Comparison of ENCODE assay signal across 12 cellular contexts in genomic region chr1:155013632-155014031, GRCh38. TPM values are rescaled to one million over a fixed set of nuclear protein-coding genes. Genes with fewer than 3 reads are reported as not detected.
DNase-seq lines count a peak whose midpoint lies in the region; ATAC-seq and TF ChIP-seq lines count a peak whose summit lies in the region.
"Had no signal": no experiment of that assay in that cellular context is flagged by ENCODE, and none has a peak within 500 bp of the region (broad histone marks: within the 10 kb centered on the region; RNA-seq: fewer than 3 reads in every experiment).

No MANE protein-coding gene starts in this region.

- H3K36me3 Mint-ChIP-seq in activated T-helper 1 cell treated with anti-CD3 and anti-CD28 coated beads, Interleukin-12 subunit alpha, Interleukin-12 subunit beta, Interleukin-2, Interleukin-4 antibody, amounts not matched to agents 30 ng/mL and 10 ng/mL and 1 ng/mL, durations not matched to agents 14 hours and 24 hours and 36 hours (ENCODE audit: low read depth), result peaks cover 58% of the 10 kb centered on the region

- no peak overlapping the region for H2AK5ac ChIP-seq in mesendoderm (ENCODE audit: low read length)

- no peak for TF ChIP-seq CTCF in BE2C (IDR thresholded peaks at IDR 0.05; ENCODE audit: low read depth, low read length)
- TF ChIP-seq CTCF in brain microvascular endothelial cell (IDR thresholded peaks at IDR 0.05; ENCODE audit: low read depth, low read length, missing control alignments), result no peak

- no peak overlapping the region for H3K4me2 ChIP-seq in mesendoderm (ENCODE audit: low read length)

- peak overlapping the region; percentile 90 for H3K27ac Mint-ChIP-seq in activated T-helper 1 cell treated with anti-CD3 and anti-CD28 coated beads, Interleukin-12 subunit alpha, Interleukin-12 subunit beta, Interleukin-2, Interleukin-4 antibody, amounts not matched to agents 30 ng/mL and 10 ng/mL and 1 ng/mL, durations not matched to agents 14 hours and 24 hours and 36 hours

- no peak overlapping the region for H2BK15ac ChIP-seq in mesendoderm (replicated peaks; ENCODE audit: low read depth)

- H3K4me1 ChIP-seq in mesendoderm (ENCODE audit: control insufficient read depth, low read depth, low read length), result peaks cover 16% of the 10 kb centered on the region
- H3K4me1 ChIP-seq in BE2C, result peaks cover 34% of the 10 kb centered on the region

- peak overlapping the region; percentile 85 for H3K4me3 Mint-ChIP-seq in activated T-helper 1 cell treated with anti-CD3 and anti-CD28 coated beads, Interleukin-12 subunit alpha, Interleukin-12 subunit beta, Interleukin-2, Interleukin-4 antibody, amounts not matched to agents 30 ng/mL and 10 ng/mL and 1 ng/mL, durations not matched to agents 14 hours and 24 hours and 36 hours
- H3K4me3 Mint-ChIP-seq: nephron had no signal

- DNase-seq in left ventricle myocardium superior (peak; percentile 21), cardiac septum (ENCODE audit: low spot score) (no peak), mesendoderm (peak; percentile 33), hepatic stellate cell (ENCODE audit: low spot score) (no peak), BE2C (no peak), left lobe of liver (ENCODE audit: low spot score) (no peak), brain microvascular endothelial cell (no peak)
- no peak for DNase-seq in activated T-helper 1 cell treated with anti-CD3 and anti-CD28 coated beads, Interleukin-12 subunit alpha, Interleukin-12 subunit beta, Interleukin-2, Interleukin-4 antibody, amounts not matched to agents 30 ng/mL and 10 ng/mL and 1 ng/mL, durations not matched to agents 14 hours and 24 hours and 36 hours (ENCODE audit: low spot score)
- DNase-seq: NCI-H82 had no signal

- H3K9me3 ChIP-seq in BE2C, result no peaks in the 10 kb centered on the region

- H3K4me3 ChIP-seq in mesendoderm (ENCODE audit: low read length), result no peak overlapping the region
- H3K4me3 ChIP-seq in BE2C (ENCODE audit: low read depth, low read length), result no peak overlapping the region
- H3K4me3 ChIP-seq in brain microvascular endothelial cell (ENCODE audit: low read depth, low read length), result no peak overlapping the region

- no CpG with 5 or more reads among the region's 8 CpGs for WGBS in mesendoderm (ENCODE audit: extremely low coverage, insufficient coverage, low lambda C conversion rate)

- intact Hi-C loops in left ventricle myocardium superior (cut with micrococcal nuclease) (no loop called here), cardiac septum (cut with DNase I) (no loop called here)
- intact Hi-C loops in activated T-helper 1 cell treated with anti-CD3 and anti-CD28 coated beads, Interleukin-12 subunit alpha, Interleukin-12 subunit beta, Interleukin-2, Interleukin-4 antibody, amounts not matched to agents 30 ng/mL and 10 ng/mL and 1 ng/mL, durations not matched to agents 14 hours and 24 hours and 36 hours (cut with micrococcal nuclease), result no loop called here

- H3K18ac ChIP-seq in mesendoderm (ENCODE audit: low read length), result no peak overlapping the region

- H3K79me1 ChIP-seq in mesendoderm (ENCODE audit: low read length), result peaks cover 2% of the 10 kb centered on the region

- H3K27me3 ChIP-seq in mesendoderm (ENCODE audit: insufficient read depth, low read length, poor library complexity), result no peaks in the 10 kb centered on the region
- no peaks in the 10 kb centered on the region for H3K27me3 ChIP-seq in BE2C
- no peaks in the 10 kb centered on the region for H3K27me3 ChIP-seq in brain microvascular endothelial cell (replicated peaks)

- no peak overlapping the region for H3K4ac ChIP-seq in mesendoderm (ENCODE audit: low read depth, low read length)

- H3K27ac ChIP-seq in mesendoderm (ENCODE audit: low read depth, low read length), result no peak overlapping the region
- no peak overlapping the region for H3K27ac ChIP-seq in brain microvascular endothelial cell

- peak overlapping the region; percentile 62 for H3K56ac ChIP-seq in mesendoderm (ENCODE audit: low read length)

- H3K9me3 Mint-ChIP-seq in activated T-helper 1 cell treated with anti-CD3 and anti-CD28 coated beads, Interleukin-12 subunit alpha, Interleukin-12 subunit beta, Interleukin-2, Interleukin-4 antibody, amounts not matched to agents 30 ng/mL and 10 ng/mL and 1 ng/mL, durations not matched to agents 14 hours and 24 hours and 36 hours, result no peaks in the 10 kb centered on the region
- H3K9me3 Mint-ChIP-seq: nephron had no signal

- H3K79me2 ChIP-seq in mesendoderm (ENCODE audit: control insufficient read depth, insufficient read depth, low read length), result no peaks in the 10 kb centered on the region

- no peak overlapping the region for H3K23ac ChIP-seq in mesendoderm (ENCODE audit: low read length)

- no peak overlapping the region for H2BK5ac ChIP-seq in mesendoderm (ENCODE audit: low read length)

- H3K36me3 ChIP-seq in mesendoderm (ENCODE audit: control insufficient read depth, insufficient read depth, low read length) (no peaks in the 10 kb centered on the region), BE2C (peaks cover 17% of the 10 kb centered on the region), brain microvascular endothelial cell (replicated peaks) (peaks cover 20% of the 10 kb centered on the region)

- ATAC-seq in left ventricle myocardium superior, result no peak
- ATAC-seq in left lobe of liver, result no peak

- H3K4me1 Mint-ChIP-seq in activated T-helper 1 cell treated with anti-CD3 and anti-CD28 coated beads, Interleukin-12 subunit alpha, Interleukin-12 subunit beta, Interleukin-2, Interleukin-4 antibody, amounts not matched to agents 30 ng/mL and 10 ng/mL and 1 ng/mL, durations not matched to agents 14 hours and 24 hours and 36 hours (ENCODE audit: low read depth), result peaks cover 55% of the 10 kb centered on the region

- no peak overlapping the region for H2BK120ac ChIP-seq in mesendoderm (ENCODE audit: low read depth, low read length)

- in situ Hi-C loops in brain microvascular endothelial cell (cut with HindIII; ENCODE audit: low pct_ligation_motif_present, low sequenced_read_pairs), result no loop called here

- H3K9ac ChIP-seq in mesendoderm (ENCODE audit: low read length), result no peak overlapping the region

- no peak overlapping the region for H4K8ac ChIP-seq in mesendoderm (ENCODE audit: low read depth, low read length)

- H3K27me3 Mint-ChIP-seq in activated T-helper 1 cell treated with anti-CD3 and anti-CD28 coated beads, Interleukin-12 subunit alpha, Interleukin-12 subunit beta, Interleukin-2, Interleukin-4 antibody, amounts not matched to agents 30 ng/mL and 10 ng/mL and 1 ng/mL, durations not matched to agents 14 hours and 24 hours and 36 hours (ENCODE audit: insufficient read depth), result no peaks in the 10 kb centered on the region

- no peak overlapping the region for H4K5ac ChIP-seq in mesendoderm (ENCODE audit: low read length)

RNA-seq across cellular contexts. Expression of gene ZBTB7B, which starts 11.0 kb away (rescaled TPM):
- total RNA-seq in left ventricle myocardium superior (58.9 TPM), cardiac septum (41.9 TPM), left lobe of liver (89.5 TPM)
- total RNA-seq in activated T-helper 1 cell treated with anti-CD3 and anti-CD28 coated beads, Interleukin-12 subunit alpha, Interleukin-12 subunit beta, Interleukin-2, Interleukin-4 antibody, amounts not matched to agents 30 ng/mL and 10 ng/mL and 1 ng/mL, durations not matched to agents 14 hours and 24 hours and 36 hours, result 166 and 172 TPM in 2 replicates
- 7.4 TPM for polyA plus RNA-seq in mesendoderm (2013, experiment 1 of 2)
- polyA plus RNA-seq in mesendoderm (2013, experiment 2 of 2), result 6.9 TPM
- polyA plus RNA-seq in BE2C (2012; ENCODE audit: insufficient read depth, insufficient read length, low read depth), result 62.8 TPM

RNA-seq across cellular contexts. Expression of gene DCST2, which starts 19.9 kb away (rescaled TPM):
- 0.37 TPM for total RNA-seq in left ventricle myocardium superior
- total RNA-seq in cardiac septum, result 0.51 TPM
- 0.26 and 0.27 TPM in 2 replicates for total RNA-seq in activated T-helper 1 cell treated with anti-CD3 and anti-CD28 coated beads, Interleukin-12 subunit alpha, Interleukin-12 subunit beta, Interleukin-2, Interleukin-4 antibody, amounts not matched to agents 30 ng/mL and 10 ng/mL and 1 ng/mL, durations not matched to agents 14 hours and 24 hours and 36 hours
- polyA plus RNA-seq in mesendoderm (2013, experiment 1 of 2), result 0.03 TPM
- polyA plus RNA-seq in mesendoderm (2013, experiment 2 of 2), result 0.03 TPM
- polyA plus RNA-seq in BE2C (2012; ENCODE audit: insufficient read depth, insufficient read length, low read depth), result 0.28 TPM
- 1.4 TPM for total RNA-seq in left lobe of liver
- total RNA-seq: temporal lobe had no signal

RNA-seq across cellular contexts. Expression of gene DCST1, which starts 20.0 kb away (rescaled TPM):
- total RNA-seq in left ventricle myocardium superior (not detected), cardiac septum (not detected), left lobe of liver (0.13 TPM)
- total RNA-seq in activated T-helper 1 cell treated with anti-CD3 and anti-CD28 coated beads, Interleukin-12 subunit alpha, Interleukin-12 subunit beta, Interleukin-2, Interleukin-4 antibody, amounts not matched to agents 30 ng/mL and 10 ng/mL and 1 ng/mL, durations not matched to agents 14 hours and 24 hours and 36 hours, result not detected in 2 replicates
- polyA plus RNA-seq in mesendoderm (2013, experiment 1 of 2), result not detected
- not detected for polyA plus RNA-seq in mesendoderm (2013, experiment 2 of 2)
- polyA plus RNA-seq in BE2C (2012; ENCODE audit: insufficient read depth, insufficient read length, low read depth), result not detected
- polyA plus RNA-seq: BJ had no signal

RNA-seq across cellular contexts. Expression of gene LENEP, which starts 20.2 kb away (rescaled TPM):
- total RNA-seq in left ventricle myocardium superior (not detected), cardiac septum (not detected), left lobe of liver (not detected)
- total RNA-seq in activated T-helper 1 cell treated with anti-CD3 and anti-CD28 coated beads, Interleukin-12 subunit alpha, Interleukin-12 subunit beta, Interleukin-2, Interleukin-4 antibody, amounts not matched to agents 30 ng/mL and 10 ng/mL and 1 ng/mL, durations not matched to agents 14 hours and 24 hours and 36 hours, result 1.5 and 1.8 TPM in 2 replicates
- 0.28 TPM for polyA plus RNA-seq in mesendoderm (2013, experiment 1 of 2)
- 0.11 TPM for polyA plus RNA-seq in mesendoderm (2013, experiment 2 of 2)
- polyA plus RNA-seq in BE2C (2012; ENCODE audit: insufficient read depth, insufficient read length, low read depth), result not detected
- total RNA-seq: temporal lobe had no signal
- polyA plus RNA-seq: BJ had no signal

RNA-seq across cellular contexts. Expression of gene FLAD1, which starts 30.5 kb away (rescaled TPM):
- total RNA-seq in left ventricle myocardium superior (31.4 TPM), cardiac septum (22.2 TPM), left lobe of liver (21.9 TPM)
- total RNA-seq in activated T-helper 1 cell treated with anti-CD3 and anti-CD28 coated beads, Interleukin-12 subunit alpha, Interleukin-12 subunit beta, Interleukin-2, Interleukin-4 antibody, amounts not matched to agents 30 ng/mL and 10 ng/mL and 1 ng/mL, durations not matched to agents 14 hours and 24 hours and 36 hours, result 69.2 and 74.3 TPM in 2 replicates
- 74.3 TPM for polyA plus RNA-seq in mesendoderm (2013, experiment 1 of 2)
- polyA plus RNA-seq in mesendoderm (2013, experiment 2 of 2), result 74.9 TPM
- polyA plus RNA-seq in BE2C (2012; ENCODE audit: insufficient read depth, insufficient read length, low read depth), result 183 TPM

Comparison
In these comparisons a context has a peak if more than half of its experiments do, and no peak if none do; other contexts are left out.
1. DNase-seq: peak in left ventricle myocardium superior (single experiment) and mesendoderm (single experiment); none in cardiac septum (single experiment), activated T-helper 1 cell treated with anti-CD3 and anti-CD28 coated beads, Interleukin-12 subunit alpha, Interleukin-12 subunit beta, Interleukin-2, Interleukin-4 antibody, amounts not matched to agents 30 ng/mL and 10 ng/mL and 1 ng/mL, durations not matched to agents 14 hours and 24 hours and 36 hours (single experiment), hepatic stellate cell (single experiment), BE2C (single experiment), left lobe of liver (single experiment) and brain microvascular endothelial cell (single experiment).